Comparison of ENCODE assay signal across 15 cellular contexts in genomic region chr1:91314643-91315042, GRCh38.
DNase-seq lines count a peak whose midpoint lies in the region; ATAC-seq and TF ChIP-seq lines count a peak whose summit lies in the region.
"Had no signal": no experiment of that assay in that cellular context is flagged by ENCODE, and none has a peak within 500 bp of the region (broad histone marks: within the 10 kb centered on the region; RNA-seq: fewer than 3 reads in every experiment).

No MANE protein-coding gene starts in this region.

- no peaks in the 10 kb centered on the region for H3K79me2 ChIP-seq in PC-3 (ENCODE audit: low read length)

- ATAC-seq in PC-3 (no peak), foreskin keratinocyte (peak; percentile 52)

- no peaks in the 10 kb centered on the region for H3K9me3 ChIP-seq in PC-3 (ENCODE audit: low read length)

- H3K4me2 ChIP-seq in PC-3 (ENCODE audit: low read length): no peak overlapping the region

- intact Hi-C loops in PC-3 (cut with micrococcal nuclease): no loop called here

- H3K4me3 ChIP-seq in PC-3 (ENCODE audit: low read length): no peak overlapping the region
- no peak overlapping the region for H3K4me3 ChIP-seq in epithelial cell of esophagus (ENCODE audit: low read length)

- no peak overlapping the region for H2AFZ ChIP-seq in PC-3 (ENCODE audit: low read length)

- H3K36me3 ChIP-seq in PC-3 (ENCODE audit: low read depth, low read length): no peaks in the 10 kb centered on the region

- no TSS peak for BruUV-seq in PC-3 (replicated peaks; lab: Mats Ljungman, UMichigan)

- H3K27ac ChIP-seq in PC-3 (ENCODE audit: low read length): no peak overlapping the region
- H3K27ac ChIP-seq in foreskin keratinocyte: no peak overlapping the region

- DNase-seq in PC-3 (peak; percentile 1), epithelial cell of esophagus (ENCODE audit: low read depth) (peak; percentile 4), foreskin keratinocyte (peak in 1 of 2 donors; percentile 6), dermis blood vessel endothelial cell (no peak)
- no peak for DNase-seq in stimulated activated naive CD4-positive, alpha-beta T cell treated with Interleukin-2 at 50 U/mL for 16 hours (lab: John Stamatoyannopoulos, UW)
- DNase-seq in activated CD4-positive, CD25-positive, alpha-beta regulatory T cell (lab: John Stamatoyannopoulos, UW): no peak
- DNase-seq in activated CD4-positive, alpha-beta T cell treated with anti-CD3 and anti-CD28 coated beads, Interleukin-2, amount 50 U/mL, for 4 hours: no peak
- DNase-seq: C1 segment of cervical spinal cord; Calu3; CD4-positive, alpha-beta memory T cell; COR-L47; DMS53; DMS79 treated with DMSO at 0.1 percent for 48 hours; H7; HCEC 1CT had no signal

- POLR2A ChIA-PET in PC-3 (lab: Charles Lee; ENCODE audit: unreplicated experiment): no interaction called here

- peaks cover 43% of the 10 kb centered on the region for H3K27me3 ChIP-seq in PC-3 (ENCODE audit: low read length)
- H3K27me3 ChIP-seq in foreskin keratinocyte: no peaks in the 10 kb centered on the region

- TF ChIP-seq CTCF in PC-3 (conservative IDR thresholded peaks at IDR 0.05; ENCODE audit: low read depth, low read length) (no peak), epithelial cell of esophagus (IDR thresholded peaks at IDR 0.05; ENCODE audit: insufficient read depth, low read depth, low read length, missing control alignments) (no peak), foreskin keratinocyte (conservative IDR thresholded peaks at IDR 0.05) (no peak)

- CTCF ChIA-PET in PC-3 (lab: Charles Lee): no interaction called here

- H3K9ac ChIP-seq in PC-3 (ENCODE audit: low read length): no peak overlapping the region

- H3K4me1 ChIP-seq in PC-3 (ENCODE audit: insufficient read depth, low read length) (no peaks in the 10 kb centered on the region), foreskin keratinocyte (no peaks in the 10 kb centered on the region)

- no peaks in the 10 kb centered on the region for H3K9me2 ChIP-seq in PC-3 (replicated peaks; ENCODE audit: low read length)

- H3F3A ChIP-seq in PC-3 (ENCODE audit: low read length, unreplicated experiment): no peaks in the 10 kb centered on the region

- H4K20me1 ChIP-seq in PC-3 (ENCODE audit: low read length): no peaks in the 10 kb centered on the region

Comparison
In these comparisons a context has a peak if more than half of its experiments do, and no peak if none do; other contexts are left out.
1. DNase-seq: peak in PC-3 (single experiment) and epithelial cell of esophagus (single experiment); none in stimulated activated naive CD4-positive, alpha-beta T cell treated with Interleukin-2 at 50 U/mL for 16 hours (single experiment), activated CD4-positive, CD25-positive, alpha-beta regulatory T cell (0 of 4), activated CD4-positive, alpha-beta T cell treated with anti-CD3 and anti-CD28 coated beads, Interleukin-2, amount 50 U/mL, for 4 hours (0 of 2) and dermis blood vessel endothelial cell (single experiment).